23 cellular contexts compared by ENCODE assay signal in the genomic region with DNA sequence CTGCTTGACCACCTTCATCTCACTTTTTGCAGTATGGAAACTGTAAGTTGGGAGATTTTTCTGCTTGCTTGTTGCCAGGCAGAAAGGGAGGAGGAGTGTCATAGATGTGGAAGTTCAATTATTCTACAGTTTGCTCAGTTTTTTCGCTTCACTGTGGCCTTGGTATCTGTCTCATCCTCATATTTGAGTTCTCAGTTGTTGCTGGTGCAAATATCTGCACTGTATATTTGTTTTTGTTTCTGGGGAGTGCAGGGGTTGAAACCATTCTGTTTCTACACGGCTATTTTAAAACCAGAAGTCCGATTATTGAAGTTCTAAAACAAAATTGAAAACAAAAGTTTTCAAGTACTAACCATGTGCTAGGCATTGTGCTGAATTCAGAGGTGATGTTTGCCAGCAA.
"Had no signal": no experiment of that assay in that cellular context is flagged by ENCODE, and none has a peak within 500 bp of the region (broad histone marks: within the 10 kb centered on the region; RNA-seq: fewer than 3 reads in every experiment).

No MANE protein-coding gene starts in this region.

- ATAC-seq: foreskin keratinocyte; gastroesophageal sphincter; heart left ventricle; left lobe of liver; natural killer cell; pancreas; right lobe of liver; stimulated activated naive B cell treated with anti-CD40 and anti-IgM and Interleukin-4, amounts not matched to agents 10 μg/mL and 1 μg/mL and 100 μg/mL, for 72 hours; upper lobe of right lung had no signal

- H3K36me3 ChIP-seq: esophagus muscularis mucosa, gastroesophageal sphincter, heart left ventricle, neutrophil, pancreas, right lobe of liver, suprapubic skin, transverse colon, upper lobe of right lung, uterus had no signal

- H3K4me1 ChIP-seq: foreskin keratinocyte, gastroesophageal sphincter, heart left ventricle, pancreas, right lobe of liver, suprapubic skin, transverse colon, upper lobe of right lung, uterus had no signal

- DNase-seq: dermis blood vessel endothelial cell; effector memory CD4-positive, alpha-beta T cell; foreskin keratinocyte; heart left ventricle; kidney; natural killer cell; pancreas; right lobe of liver; small intestine; stimulated activated CD4-positive, alpha-beta T cell treated with anti-CD3 and anti-CD28 coated beads, Interleukin-15, amount 100 ng/mL, for 24 hours; stimulated activated CD4-positive, alpha-beta T cell treated with anti-CD3 and anti-CD28 coated beads, Interleukin-2, amount 100 ng/mL, for 48 hours; stimulated activated naive B cell treated with anti-CD40 and anti-IgM and Interleukin-4, amounts not matched to agents 10 μg/mL and 1 μg/mL and 100 μg/mL, for 72 hours; transverse colon; upper lobe of right lung; uterus had no signal

- H2AFZ ChIP-seq: hepatocyte had no signal

- H3K79me2 ChIP-seq: hepatocyte had no signal

- H3K4me2 ChIP-seq: hepatocyte had no signal

- H3K4me3 ChIP-seq: esophagus muscularis mucosa, gastroesophageal sphincter, heart left ventricle, hepatocyte, lung, pancreas, right lobe of liver, suprapubic skin, transverse colon, upper lobe of right lung, uterus had no signal

- H3K27ac ChIP-seq: esophagus muscularis mucosa, foreskin keratinocyte, gastroesophageal sphincter, heart left ventricle, hepatocyte, neutrophil, pancreas, right lobe of liver, suprapubic skin, transverse colon, upper lobe of right lung, uterus had no signal

- H3K9me3 ChIP-seq: esophagus muscularis mucosa, gastroesophageal sphincter, heart left ventricle, pancreas, right lobe of liver, suprapubic skin, transverse colon, upper lobe of right lung, uterus had no signal

- H3K27me3 ChIP-seq: foreskin keratinocyte, hepatocyte, neutrophil, right lobe of liver, transverse colon, upper lobe of right lung had no signal

- FAIRE-seq: endothelial cell of umbilical vein, kidney, pancreas, small intestine had no signal
